13 cellular contexts compared by ENCODE assay signal in genomic region chr10:110754375-110755120, GRCh38.
A peak's percentile ranks its signal among the peaks of the same experiment; 100 is the strongest.
DNase-seq lines count a peak whose midpoint lies in the region; FAIRE-seq and TF ChIP-seq lines count a peak whose summit lies in the region.
"Had no signal": no experiment of that assay in that cellular context is flagged by ENCODE, and none has a peak within 500 bp of the region (broad histone marks: within the 10 kb centered on the region; RNA-seq: fewer than 3 reads in every experiment).

No MANE protein-coding gene starts in this region.

- peak overlapping the region; percentile 14 for H2AFZ ChIP-seq in mammary epithelial cell (ENCODE audit: low read depth, low read length)
- H2AFZ ChIP-seq in OCI-LY3 (ENCODE audit: low read depth, low read length), result peak overlapping the region; percentile 17; the same call in 1 of the 2 replicates
- no peak overlapping the region for H2AFZ ChIP-seq in parathyroid adenoma

- DNase-seq in mammary epithelial cell (no peak), breast epithelium (ENCODE audit: low spot score in 2 of 2) (no peak), DMS 273 (lab: John Stamatoyannopoulos, UW; ENCODE audit: unreplicated experiment) (no peak), GM13977 (ENCODE audit: low spot score) (no peak)
- DNase-seq: H7, NCI-H1417, NCI-H2029, NCI-H2171 treated with DMSO at 0.1 percent for 48 hours, NCI-H774, SHP77 treated with DMSO at 0.1 percent for 48 hours had no signal

- BruUV-seq in mammary epithelial cell (replicated peaks; lab: Mats Ljungman, UMichigan), result no TSS peak

- no peak for TF ChIP-seq POLR2A in breast epithelium (IDR thresholded peaks at IDR 0.05)

- H3K4me1 ChIP-seq in mammary epithelial cell (ENCODE audit: insufficient read depth, low read length) (peaks cover 12% of the 10 kb centered on the region), breast epithelium (peaks cover 0 to 5% of the 10 kb centered on the region in 2 donors), OCI-LY3 (ENCODE audit: low read length) (peaks cover 6% of the 10 kb centered on the region), parathyroid adenoma (peaks cover 15% of the 10 kb centered on the region)

- H3K79me2 ChIP-seq in mammary epithelial cell (ENCODE audit: insufficient read depth, low read length) (no peaks in the 10 kb centered on the region), OCI-LY3 (ENCODE audit: low read length) (no peaks in the 10 kb centered on the region), parathyroid adenoma (no peaks in the 10 kb centered on the region)

- H3K27me3 ChIP-seq in mammary epithelial cell (ENCODE audit: insufficient read depth, low read length), result no peaks in the 10 kb centered on the region
- no peaks in the 10 kb centered on the region for H3K27me3 ChIP-seq in breast epithelium
- H3K27me3 ChIP-seq in OCI-LY3 (ENCODE audit: low read depth, low read length), result peaks cover 2% of the 10 kb centered on the region; the same call in 1 of the 2 replicates
- H3K27me3 ChIP-seq in parathyroid adenoma (ENCODE audit: control insufficient read depth, insufficient read depth, low read length), result no peaks in the 10 kb centered on the region

- CTCF ChIA-PET in mammary epithelial cell (lab: Charles Lee; ENCODE audit: low non-redundant PET), result no interaction called here

- 100% methylated on average over 3 of the region's 3 CpGs for WGBS in mammary epithelial cell (ENCODE audit: low coverage, missing lambda C conversion rate)

- no peak overlapping the region for H3K4me3 ChIP-seq in mammary epithelial cell (replicated peaks in 1 of 3; ENCODE audit: insufficient read depth in 1 of 3, low read depth in 2 of 3, low read length in 3 of 3)
- H3K4me3 ChIP-seq in breast epithelium, result no peak overlapping the region
- H3K4me3 ChIP-seq in OCI-LY3 (ENCODE audit: low read length), result no peak overlapping the region
- H3K4me3 ChIP-seq in parathyroid adenoma (ENCODE audit: low read depth, low read length), result peak overlapping the region; percentile 6

- H3K4me2 ChIP-seq in mammary epithelial cell (ENCODE audit: insufficient read depth, low read depth, low read length), result no peak overlapping the region
- H3K4me2 ChIP-seq in OCI-LY3 (ENCODE audit: low read length), result peak overlapping the region; percentile 14; the same call in 1 of the 2 replicates
- no peak overlapping the region for H3K4me2 ChIP-seq in parathyroid adenoma (ENCODE audit: low read length)

- dilution Hi-C loops in mammary epithelial cell (cut with HindIII; ENCODE audit: low sequenced_read_pairs), result no loop called here

- in situ Hi-C loops in mammary epithelial cell (cut with MboI; ENCODE audit: low sequenced_read_pairs in 2 of 2) (loop anchor here (10.0 kb wide), 2 partner anchors 120 to 130 kb away; partner anchors contain the start of gene PDCD4 (in 1 of the 2)), GM13977 (cut with MboI; ENCODE audit: low pct_unique_long_range_greater_than_20kb, low sequenced_read_pairs, unreplicated experiment) (no loop called here)

- intact Hi-C loops in mammary epithelial cell (cut with micrococcal nuclease), result no loop called here
- intact Hi-C loops in breast epithelium (cut with DNase I; ENCODE audit: low total_unique reads), result no loop called here

- TF ChIP-seq CTCF in mammary epithelial cell (conservative IDR thresholded peaks at IDR 0.05 in 1 of 2, IDR thresholded peaks at IDR 0.05 in 1 of 2; ENCODE audit: extremely low read depth in 1 of 2, insufficient read depth in 1 of 2, low read depth in 1 of 2, low read length in 2 of 2) (no peak), breast epithelium (IDR thresholded peaks at IDR 0.05) (no peak), OCI-LY3 (IDR thresholded peaks at IDR 0.05; ENCODE audit: low read depth, low read length) (no peak), parathyroid adenoma (IDR thresholded peaks at IDR 0.05) (no peak), GM13977 (IDR thresholded peaks at IDR 0.05; ENCODE audit: extremely low read depth, insufficient read depth, missing control alignments) (no peak)

- H3K36me3 ChIP-seq in mammary epithelial cell (ENCODE audit: insufficient read depth, low read length), result no peaks in the 10 kb centered on the region
- no peaks in the 10 kb centered on the region for H3K36me3 ChIP-seq in breast epithelium
- no peaks in the 10 kb centered on the region for H3K36me3 ChIP-seq in OCI-LY3 (replicated peaks; ENCODE audit: low read depth, low read length)
- no peaks in the 10 kb centered on the region for H3K36me3 ChIP-seq in parathyroid adenoma (ENCODE audit: control insufficient read depth, insufficient read depth, low read length)

- no peak overlapping the region for H3K27ac ChIP-seq in mammary epithelial cell (ENCODE audit: insufficient read depth, low read depth, low read length)
- no peak overlapping the region for H3K27ac ChIP-seq in breast epithelium
- no peak overlapping the region for H3K27ac ChIP-seq in OCI-LY3 (ENCODE audit: low read length)
- H3K27ac ChIP-seq in parathyroid adenoma, result peak overlapping the region; percentile 5

- peak; percentile 11 for FAIRE-seq in G401.6 (lab: Jason Lieb, UNC)

- H3K9ac ChIP-seq in mammary epithelial cell (ENCODE audit: insufficient read depth, low read length) (no peak overlapping the region), OCI-LY3 (ENCODE audit: low read length) (no peak overlapping the region), parathyroid adenoma (no peak overlapping the region)

- H4K20me1 ChIP-seq in mammary epithelial cell (ENCODE audit: insufficient read depth, low read length), result no peaks in the 10 kb centered on the region
- no peaks in the 10 kb centered on the region for H4K20me1 ChIP-seq in OCI-LY3 (ENCODE audit: insufficient read depth, low read length)

- H3K9me3 ChIP-seq in mammary epithelial cell (replicated peaks; ENCODE audit: insufficient read depth, low read length), result no peaks in the 10 kb centered on the region
- H3K9me3 ChIP-seq in breast epithelium, result no peaks in the 10 kb centered on the region
- no peaks in the 10 kb centered on the region for H3K9me3 ChIP-seq in OCI-LY3 (ENCODE audit: insufficient read depth, low read length)
- no peaks in the 10 kb centered on the region for H3K9me3 ChIP-seq in parathyroid adenoma (ENCODE audit: control insufficient read depth, low read length)
